Comparison of ENCODE assay signal across 14 cellular contexts in genomic region chr6:35015996-35016395, GRCh38.
DNase-seq lines count a peak whose midpoint lies in the region; ATAC-seq and TF ChIP-seq lines count a peak whose summit lies in the region.
"Had no signal": no experiment of that assay in that cellular context is flagged by ENCODE, and none has a peak within 500 bp of the region (broad histone marks: within the 10 kb centered on the region; RNA-seq: fewer than 3 reads in every experiment).

No MANE protein-coding gene starts in this region.

- H3K36me3 ChIP-seq in lung (ENCODE audit: control insufficient read depth in 2 of 2, insufficient read depth in 2 of 2, low read length in 2 of 2) (peaks cover 0 to 3% of the 10 kb centered on the region in 2 donors), subcutaneous abdominal adipose tissue (ENCODE audit: control insufficient read depth in 5 of 5, insufficient read depth in 5 of 5, low read length in 5 of 5) (peaks cover 0 to 14% (median 0%) of the 10 kb centered on the region in 5 donors)

- peaks cover 0 to 2% of the 10 kb centered on the region in 2 donors for H3K9me3 ChIP-seq in lung (ENCODE audit: control insufficient read depth in 2 of 2, insufficient read depth in 1 of 2, low read length in 1 of 2)
- H3K9me3 ChIP-seq in subcutaneous abdominal adipose tissue (ENCODE audit: control insufficient read depth in 5 of 5, low read length in 5 of 5) = no peaks in the 10 kb centered on the region

- TF ChIP-seq CTCF in HFFc6 (IDR thresholded peaks at IDR 0.05) (no peak), choroid plexus epithelial cell (conservative IDR thresholded peaks at IDR 0.05; ENCODE audit: low read depth, low read length) (no peak), lung (IDR thresholded peaks at IDR 0.05; ENCODE audit: control extremely low read depth, extremely low read depth) (no peak)

- peak overlapping the region; percentile 89 for H3K27ac Mint-ChIP-seq in HFFc6
- no peak overlapping the region for H3K27ac Mint-ChIP-seq in natural killer cell treated with Interleukin-12 subunit alpha and Interleukin-12 subunit beta and Interleukin-15 and Interleukin-18, amount 100 ng/mL, for 72 hours

- H3K4me1 Mint-ChIP-seq in HFFc6 (ENCODE audit: low read depth) = peaks cover 61% of the 10 kb centered on the region
- peaks cover 9 to 13% of the 10 kb centered on the region in 2 donors for H3K4me1 Mint-ChIP-seq in natural killer cell treated with Interleukin-12 subunit alpha and Interleukin-12 subunit beta and Interleukin-15 and Interleukin-18, amount 100 ng/mL, for 72 hours (ENCODE audit: low read depth in 2 of 2)

- peaks cover 11% of the 10 kb centered on the region; the same call in 1 of the 2 replicates for H3K36me3 Mint-ChIP-seq in HFFc6 (ENCODE audit: low read depth)
- H3K36me3 Mint-ChIP-seq in natural killer cell treated with Interleukin-12 subunit alpha and Interleukin-12 subunit beta and Interleukin-15 and Interleukin-18, amount 100 ng/mL, for 72 hours = no peaks in the 10 kb centered on the region

- peak overlapping the region in 1 of 5 donors; percentile 6 for H3K9ac ChIP-seq in subcutaneous abdominal adipose tissue (ENCODE audit: low read length in 5 of 5)

- peaks cover 2% of the 10 kb centered on the region; the same call in 1 of the 2 replicates for H3K27me3 Mint-ChIP-seq in HFFc6 (ENCODE audit: insufficient read depth)
- no peaks in the 10 kb centered on the region for H3K27me3 Mint-ChIP-seq in natural killer cell treated with Interleukin-12 subunit alpha and Interleukin-12 subunit beta and Interleukin-15 and Interleukin-18, amount 100 ng/mL, for 72 hours

- no peaks in the 10 kb centered on the region for H3K9me3 Mint-ChIP-seq in HFFc6
- H3K9me3 Mint-ChIP-seq in natural killer cell treated with Interleukin-12 subunit alpha and Interleukin-12 subunit beta and Interleukin-15 and Interleukin-18, amount 100 ng/mL, for 72 hours = no peaks in the 10 kb centered on the region

- H3K4me1 ChIP-seq in lung (ENCODE audit: control insufficient read depth in 2 of 2, insufficient read depth in 2 of 2, low read length in 2 of 2) = peaks cover 17 to 33% of the 10 kb centered on the region in 2 donors
- H3K4me1 ChIP-seq in subcutaneous abdominal adipose tissue (ENCODE audit: control insufficient read depth in 5 of 5, insufficient read depth in 5 of 5, low read length in 5 of 5) = peaks cover 12 to 61% (median 55%) of the 10 kb centered on the region in 5 donors

- DNase-seq in HFFc6 (no peak), choroid plexus epithelial cell (ENCODE audit: low read depth) (peak; percentile 50), lung (ENCODE audit: low spot score) (no peak), DMS79 treated with DMSO at 0.1 percent for 48 hours (lab: John Stamatoyannopoulos, UW) (no peak)
- DNase-seq in natural killer cell treated with Interleukin-12 subunit alpha and Interleukin-12 subunit beta and Interleukin-15 and Interleukin-18, amount 100 ng/mL, for 72 hours (ENCODE audit: low spot score) = no peak
- DNase-seq: activated T-cell treated with anti-CD3 and anti-CD28 coated beads, Interleukin-2, amount 50 U/mL, for 1 hour; AML-193; effector CD4-positive, alpha-beta T cell; left colon; NCI-H1436; NCI-H510A had no signal

- H3K27me3 ChIP-seq in lung (ENCODE audit: control insufficient read depth, insufficient read depth) = no peaks in the 10 kb centered on the region
- no peaks in the 10 kb centered on the region for H3K27me3 ChIP-seq in subcutaneous abdominal adipose tissue (ENCODE audit: control insufficient read depth in 5 of 5, insufficient read depth in 4 of 5, low read length in 5 of 5)

- no peak overlapping the region for H3K4me3 ChIP-seq in choroid plexus epithelial cell (ENCODE audit: low read depth, low read length)
- no peak overlapping the region for H3K4me3 ChIP-seq in lung
- no peak overlapping the region for H3K4me3 ChIP-seq in subcutaneous abdominal adipose tissue (ENCODE audit: low read depth in 1 of 5, low read length in 5 of 5)

- H3K27ac ChIP-seq in lung (ENCODE audit: low read depth in 1 of 2, low read length in 1 of 2) = peak overlapping the region; percentile 69 to 78
- peak overlapping the region; percentile 90 for H3K27ac ChIP-seq in subcutaneous abdominal adipose tissue (ENCODE audit: low read depth, low read length)

- WGBS in lung, 2 donors = 0 to 2% methylated on average over 1 of the region's 1 CpG

- ATAC-seq in lung (ENCODE audit: insufficient read depth, low FRiP score) (no peak), HG03196 (IDR thresholded peaks at IDR 0.05; ENCODE audit: unreplicated experiment) (no peak), HG03565 (IDR thresholded peaks at IDR 0.05; ENCODE audit: unreplicated experiment) (no peak)
- no peak for ATAC-seq in natural killer cell treated with Interleukin-12 subunit alpha and Interleukin-12 subunit beta and Interleukin-15 and Interleukin-18, amount 100 ng/mL, for 72 hours
- ATAC-seq: left colon had no signal

- H3K4me3 Mint-ChIP-seq in HFFc6 = peak overlapping the region; percentile 81; the same call in 1 of the 2 replicates
- no peak overlapping the region for H3K4me3 Mint-ChIP-seq in natural killer cell treated with Interleukin-12 subunit alpha and Interleukin-12 subunit beta and Interleukin-15 and Interleukin-18, amount 100 ng/mL, for 72 hours
